1 cellular context compared by ENCODE assay signal in the genomic region with DNA sequence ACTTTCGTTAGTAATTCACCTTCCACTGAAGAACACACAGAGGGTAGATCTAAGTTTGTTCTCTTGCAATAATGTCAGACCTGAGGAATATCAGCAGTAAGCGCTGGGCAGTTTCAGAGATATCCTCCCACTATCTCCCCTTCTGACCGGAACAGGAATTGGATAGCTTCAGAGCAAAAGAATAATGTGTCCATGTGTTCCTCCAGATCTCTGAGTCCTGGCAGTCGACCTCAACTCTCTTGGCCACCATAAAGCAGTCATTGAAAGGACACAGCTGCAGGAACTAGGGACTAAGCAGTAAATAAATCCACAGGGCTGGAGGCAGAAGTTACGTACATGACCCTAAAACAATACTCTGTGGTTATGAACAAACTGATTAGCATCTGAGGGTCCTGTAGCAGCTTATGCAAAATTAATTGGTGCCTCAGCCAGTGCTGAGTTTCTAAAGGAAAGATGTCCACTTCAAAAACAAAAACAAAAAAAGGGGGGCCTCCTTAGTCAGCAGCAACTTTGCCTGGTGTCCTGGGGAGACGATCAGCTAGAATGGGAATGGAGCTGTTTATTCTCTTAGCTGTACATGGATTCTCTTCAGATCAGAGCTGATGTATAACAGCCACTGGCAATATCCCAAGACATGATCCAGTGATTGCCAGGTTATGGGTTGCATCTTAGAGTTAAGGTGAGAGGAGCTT.
TF ChIP-seq lines count a peak whose summit lies in the region.

No MANE protein-coding gene starts in this region.

TF ChIP-seq in K562, 482 proteins besides CTCF, POLR2A, EP300 and RAD21 (continued from another document and continues in another):
- TF ChIP-seq, protein P1, sequence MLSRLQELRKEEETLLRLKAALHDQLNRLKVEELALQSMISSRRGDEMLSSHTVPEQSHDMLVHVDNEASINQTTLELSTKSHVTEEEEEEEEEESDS (CRISPR knock-in tag; IDR thresholded peaks at IDR 0.05) = no peak
- TF ChIP-seq MEF2D (tag; conservative IDR thresholded peaks at IDR 0.05; ENCODE audit: low read depth) (no peak), PTTG1 (tag; IDR thresholded peaks at IDR 0.05; ENCODE audit: low read depth) (no peak), CBFA2T3 (IDR thresholded peaks at IDR 0.05) (peak; percentile 77), ZZZ3 (IDR thresholded peaks at IDR 0.05) (no peak), RAD51 (IDR thresholded peaks at IDR 0.05; ENCODE audit: borderline replicate concordance, low read depth) (no peak), ZNF165 (CRISPR knock-in tag; IDR thresholded peaks at IDR 0.05; ENCODE audit: borderline replicate concordance) (no peak), ETS2 (tag; IDR thresholded peaks at IDR 0.05; ENCODE audit: borderline replicate concordance, poor library complexity, severe bottlenecking) (no peak), ZNF24 (IDR thresholded peaks at IDR 0.05) (no peak; the same call in 1 of the 2 replicates), MCM5 (IDR thresholded peaks at IDR 0.05; ENCODE audit: low read depth) (no peak), ZNF311 (CRISPR knock-in tag; IDR thresholded peaks at IDR 0.05) (peak; percentile 46; the same call in 1 of the 2 replicates), KAT8 (IDR thresholded peaks at IDR 0.05; ENCODE audit: low read depth) (no peak), MTA3 (IDR thresholded peaks at IDR 0.05; ENCODE audit: borderline replicate concordance) (no peak), SETDB1 (IDR thresholded peaks at IDR 0.05; ENCODE audit: low read length) (no peak), TEAD4 (IDR thresholded peaks at IDR 0.05; ENCODE audit: low read length) (peak; percentile 49), TEAD4 (CRISPR knock-in tag; IDR thresholded peaks at IDR 0.05; ENCODE audit: borderline replicate concordance) (no peak), CAMTA2 (CRISPR knock-in tag; conservative IDR thresholded peaks at IDR 0.05) (no peak), PHF20 (IDR thresholded peaks at IDR 0.05; ENCODE audit: partially characterized antibody) (no peak), ZNF23 (CRISPR knock-in tag; IDR thresholded peaks at IDR 0.05) (no peak), RBFOX2 (IDR thresholded peaks at IDR 0.05; ENCODE audit: low read depth, low read length) (no peak), U2AF1 (optimal IDR thresholded peaks at IDR 0.05; ENCODE audit: low read depth, low read length) (no peak), KDM4B (IDR thresholded peaks at IDR 0.05; ENCODE audit: borderline replicate concordance in 2 of 2, low read depth in 1 of 2) (no peak), MYNN (IDR thresholded peaks at IDR 0.05) (no peak), MYNN (CRISPR knock-in tag; IDR thresholded peaks at IDR 0.05) (no peak), CEBPG (CRISPR knock-in tag; IDR thresholded peaks at IDR 0.05) (no peak), CEBPG (tag; conservative IDR thresholded peaks at IDR 0.05 in 1 of 2, IDR thresholded peaks at IDR 0.05 in 1 of 2) (no peak), MAFF (IDR thresholded peaks at IDR 0.05; ENCODE audit: low read length) (no peak), SRSF3 (IDR thresholded peaks at IDR 0.05; ENCODE audit: insufficient read depth, low read length) (no peak), ZNF561 (CRISPR knock-in tag; conservative IDR thresholded peaks at IDR 0.05) (no peak), NRF1 (conservative IDR thresholded peaks at IDR 0.05 in 1 of 2, IDR thresholded peaks at IDR 0.05 in 1 of 2) (peak in 1 of 2 experiments; percentile 15; a peak in 1 of 4 replicates), ZNF133 (CRISPR knock-in tag; IDR thresholded peaks at IDR 0.05) (no peak), JUND (IDR thresholded peaks at IDR 0.05; ENCODE audit: borderline replicate concordance, low read depth, low read length) (no peak; the same call in 1 of the 2 replicates), JUND (tag; IDR thresholded peaks at IDR 0.05; ENCODE audit: borderline replicate concordance, low read depth, low read length) (0 out of 3 replicates have a peak, but pooled peaks have one; percentile 12)
- TF ChIP-seq, protein P2, sequence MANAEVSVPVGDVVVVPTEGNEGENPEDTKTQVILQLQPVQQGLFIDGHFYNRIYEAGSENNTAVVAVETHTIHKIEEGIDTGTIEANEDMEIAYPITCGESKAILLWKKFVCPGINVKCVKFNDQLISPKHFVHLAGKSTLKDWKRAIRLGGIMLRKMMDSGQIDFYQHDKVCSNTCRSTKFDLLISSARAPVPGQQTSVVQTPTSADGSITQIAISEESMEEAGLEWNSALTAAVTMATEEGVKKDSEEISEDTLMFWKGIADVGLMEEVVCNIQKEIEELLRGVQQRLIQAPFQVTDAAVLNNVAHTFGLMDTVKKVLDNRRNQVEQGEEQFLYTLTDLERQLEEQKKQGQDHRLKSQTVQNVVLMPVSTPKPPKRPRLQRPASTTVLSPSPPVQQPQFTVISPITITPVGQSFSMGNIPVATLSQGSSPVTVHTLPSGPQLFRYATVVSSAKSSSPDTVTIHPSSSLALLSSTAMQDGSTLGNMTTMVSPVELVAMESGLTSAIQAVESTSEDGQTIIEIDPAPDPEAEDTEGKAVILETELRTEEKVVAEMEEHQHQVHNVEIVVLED (CRISPR knock-in tag; IDR thresholded peaks at IDR 0.05) = no peak
- TF ChIP-seq, protein P3, sequence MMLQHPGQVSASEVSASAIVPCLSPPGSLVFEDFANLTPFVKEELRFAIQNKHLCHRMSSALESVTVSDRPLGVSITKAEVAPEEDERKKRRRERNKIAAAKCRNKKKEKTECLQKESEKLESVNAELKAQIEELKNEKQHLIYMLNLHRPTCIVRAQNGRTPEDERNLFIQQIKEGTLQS (IDR thresholded peaks at IDR 0.05) = no peak
- TF ChIP-seq, protein P3 (CRISPR knock-in tag; conservative IDR thresholded peaks at IDR 0.05) = no peak
- TF ChIP-seq, protein P4, sequence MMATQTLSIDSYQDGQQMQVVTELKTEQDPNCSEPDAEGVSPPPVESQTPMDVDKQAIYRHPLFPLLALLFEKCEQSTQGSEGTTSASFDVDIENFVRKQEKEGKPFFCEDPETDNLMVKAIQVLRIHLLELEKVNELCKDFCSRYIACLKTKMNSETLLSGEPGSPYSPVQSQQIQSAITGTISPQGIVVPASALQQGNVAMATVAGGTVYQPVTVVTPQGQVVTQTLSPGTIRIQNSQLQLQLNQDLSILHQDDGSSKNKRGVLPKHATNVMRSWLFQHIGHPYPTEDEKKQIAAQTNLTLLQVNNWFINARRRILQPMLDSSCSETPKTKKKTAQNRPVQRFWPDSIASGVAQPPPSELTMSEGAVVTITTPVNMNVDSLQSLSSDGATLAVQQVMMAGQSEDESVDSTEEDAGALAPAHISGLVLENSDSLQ (IDR thresholded peaks at IDR 0.05) = no peak
- TF ChIP-seq, protein P5, sequence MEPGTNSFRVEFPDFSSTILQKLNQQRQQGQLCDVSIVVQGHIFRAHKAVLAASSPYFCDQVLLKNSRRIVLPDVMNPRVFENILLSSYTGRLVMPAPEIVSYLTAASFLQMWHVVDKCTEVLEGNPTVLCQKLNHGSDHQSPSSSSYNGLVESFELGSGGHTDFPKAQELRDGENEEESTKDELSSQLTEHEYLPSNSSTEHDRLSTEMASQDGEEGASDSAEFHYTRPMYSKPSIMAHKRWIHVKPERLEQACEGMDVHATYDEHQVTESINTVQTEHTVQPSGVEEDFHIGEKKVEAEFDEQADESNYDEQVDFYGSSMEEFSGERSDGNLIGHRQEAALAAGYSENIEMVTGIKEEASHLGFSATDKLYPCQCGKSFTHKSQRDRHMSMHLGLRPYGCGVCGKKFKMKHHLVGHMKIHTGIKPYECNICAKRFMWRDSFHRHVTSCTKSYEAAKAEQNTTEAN (CRISPR knock-in tag; IDR thresholded peaks at IDR 0.05) = no peak
- TF ChIP-seq, protein P6, sequence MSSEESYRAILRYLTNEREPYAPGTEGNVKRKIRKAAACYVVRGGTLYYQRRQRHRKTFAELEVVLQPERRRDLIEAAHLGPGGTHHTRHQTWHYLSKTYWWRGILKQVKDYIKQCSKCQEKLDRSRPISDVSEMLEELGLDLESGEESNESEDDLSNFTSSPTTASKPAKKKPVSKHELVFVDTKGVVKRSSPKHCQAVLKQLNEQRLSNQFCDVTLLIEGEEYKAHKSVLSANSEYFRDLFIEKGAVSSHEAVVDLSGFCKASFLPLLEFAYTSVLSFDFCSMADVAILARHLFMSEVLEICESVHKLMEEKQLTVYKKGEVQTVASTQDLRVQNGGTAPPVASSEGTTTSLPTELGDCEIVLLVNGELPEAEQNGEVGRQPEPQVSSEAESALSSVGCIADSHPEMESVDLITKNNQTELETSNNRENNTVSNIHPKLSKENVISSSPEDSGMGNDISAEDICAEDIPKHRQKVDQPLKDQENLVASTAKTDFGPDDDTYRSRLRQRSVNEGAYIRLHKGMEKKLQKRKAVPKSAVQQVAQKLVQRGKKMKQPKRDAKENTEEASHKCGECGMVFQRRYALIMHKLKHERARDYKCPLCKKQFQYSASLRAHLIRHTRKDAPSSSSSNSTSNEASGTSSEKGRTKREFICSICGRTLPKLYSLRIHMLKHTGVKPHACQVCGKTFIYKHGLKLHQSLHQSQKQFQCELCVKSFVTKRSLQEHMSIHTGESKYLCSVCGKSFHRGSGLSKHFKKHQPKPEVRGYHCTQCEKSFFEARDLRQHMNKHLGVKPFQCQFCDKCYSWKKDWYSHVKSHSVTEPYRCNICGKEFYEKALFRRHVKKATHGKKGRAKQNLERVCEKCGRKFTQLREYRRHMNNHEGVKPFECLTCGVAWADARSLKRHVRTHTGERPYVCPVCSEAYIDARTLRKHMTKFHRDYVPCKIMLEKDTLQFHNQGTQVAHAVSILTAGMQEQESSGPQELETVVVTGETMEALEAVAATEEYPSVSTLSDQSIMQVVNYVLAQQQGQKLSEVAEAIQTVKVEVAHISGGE (CRISPR knock-in tag; IDR thresholded peaks at IDR 0.05) = peak in 1 of 3 experiments; percentile 85; a peak in 2 of 6 replicates
- TF ChIP-seq, protein P7, sequence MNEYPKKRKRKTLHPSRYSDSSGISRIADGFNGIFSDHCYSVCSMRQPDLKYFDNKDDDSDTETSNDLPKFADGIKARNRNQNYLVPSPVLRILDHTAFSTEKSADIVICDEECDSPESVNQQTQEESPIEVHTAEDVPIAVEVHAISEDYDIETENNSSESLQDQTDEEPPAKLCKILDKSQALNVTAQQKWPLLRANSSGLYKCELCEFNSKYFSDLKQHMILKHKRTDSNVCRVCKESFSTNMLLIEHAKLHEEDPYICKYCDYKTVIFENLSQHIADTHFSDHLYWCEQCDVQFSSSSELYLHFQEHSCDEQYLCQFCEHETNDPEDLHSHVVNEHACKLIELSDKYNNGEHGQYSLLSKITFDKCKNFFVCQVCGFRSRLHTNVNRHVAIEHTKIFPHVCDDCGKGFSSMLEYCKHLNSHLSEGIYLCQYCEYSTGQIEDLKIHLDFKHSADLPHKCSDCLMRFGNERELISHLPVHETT (CRISPR knock-in tag; conservative IDR thresholded peaks at IDR 0.05 in 1 of 2, IDR thresholded peaks at IDR 0.05 in 1 of 2) = peak in 1 of 2 experiments; percentile 80; a peak in 1 of 4 replicates
- TF ChIP-seq, protein P8, sequence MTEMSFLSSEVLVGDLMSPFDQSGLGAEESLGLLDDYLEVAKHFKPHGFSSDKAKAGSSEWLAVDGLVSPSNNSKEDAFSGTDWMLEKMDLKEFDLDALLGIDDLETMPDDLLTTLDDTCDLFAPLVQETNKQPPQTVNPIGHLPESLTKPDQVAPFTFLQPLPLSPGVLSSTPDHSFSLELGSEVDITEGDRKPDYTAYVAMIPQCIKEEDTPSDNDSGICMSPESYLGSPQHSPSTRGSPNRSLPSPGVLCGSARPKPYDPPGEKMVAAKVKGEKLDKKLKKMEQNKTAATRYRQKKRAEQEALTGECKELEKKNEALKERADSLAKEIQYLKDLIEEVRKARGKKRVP (CRISPR knock-in tag; IDR thresholded peaks at IDR 0.05) = no peak
- TF ChIP-seq, protein P9, sequence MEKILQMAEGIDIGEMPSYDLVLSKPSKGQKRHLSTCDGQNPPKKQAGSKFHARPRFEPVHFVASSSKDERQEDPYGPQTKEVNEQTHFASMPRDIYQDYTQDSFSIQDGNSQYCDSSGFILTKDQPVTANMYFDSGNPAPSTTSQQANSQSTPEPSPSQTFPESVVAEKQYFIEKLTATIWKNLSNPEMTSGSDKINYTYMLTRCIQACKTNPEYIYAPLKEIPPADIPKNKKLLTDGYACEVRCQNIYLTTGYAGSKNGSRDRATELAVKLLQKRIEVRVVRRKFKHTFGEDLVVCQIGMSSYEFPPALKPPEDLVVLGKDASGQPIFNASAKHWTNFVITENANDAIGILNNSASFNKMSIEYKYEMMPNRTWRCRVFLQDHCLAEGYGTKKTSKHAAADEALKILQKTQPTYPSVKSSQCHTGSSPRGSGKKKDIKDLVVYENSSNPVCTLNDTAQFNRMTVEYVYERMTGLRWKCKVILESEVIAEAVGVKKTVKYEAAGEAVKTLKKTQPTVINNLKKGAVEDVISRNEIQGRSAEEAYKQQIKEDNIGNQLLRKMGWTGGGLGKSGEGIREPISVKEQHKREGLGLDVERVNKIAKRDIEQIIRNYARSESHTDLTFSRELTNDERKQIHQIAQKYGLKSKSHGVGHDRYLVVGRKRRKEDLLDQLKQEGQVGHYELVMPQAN (IDR thresholded peaks at IDR 0.05; ENCODE audit: borderline replicate concordance) = no peak
- TF ChIP-seq, protein P10, sequence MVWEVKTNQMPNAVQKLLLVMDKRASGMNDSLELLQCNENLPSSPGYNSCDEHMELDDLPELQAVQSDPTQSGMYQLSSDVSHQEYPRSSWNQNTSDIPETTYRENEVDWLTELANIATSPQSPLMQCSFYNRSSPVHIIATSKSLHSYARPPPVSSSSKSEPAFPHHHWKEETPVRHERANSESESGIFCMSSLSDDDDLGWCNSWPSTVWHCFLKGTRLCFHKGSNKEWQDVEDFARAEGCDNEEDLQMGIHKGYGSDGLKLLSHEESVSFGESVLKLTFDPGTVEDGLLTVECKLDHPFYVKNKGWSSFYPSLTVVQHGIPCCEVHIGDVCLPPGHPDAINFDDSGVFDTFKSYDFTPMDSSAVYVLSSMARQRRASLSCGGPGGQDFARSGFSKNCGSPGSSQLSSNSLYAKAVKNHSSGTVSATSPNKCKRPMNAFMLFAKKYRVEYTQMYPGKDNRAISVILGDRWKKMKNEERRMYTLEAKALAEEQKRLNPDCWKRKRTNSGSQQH (CRISPR knock-in tag; IDR thresholded peaks at IDR 0.05) = no peak
